ENCODE assay signal across 8 cellular contexts in genomic region chr1:44571712-44572571, GRCh38.
DNase-seq lines count a peak whose midpoint lies in the region; ATAC-seq and TF ChIP-seq lines count a peak whose summit lies in the region.

No MANE protein-coding gene starts in this region.

- no peak overlapping the region for H2AFZ ChIP-seq in mammary epithelial cell (ENCODE audit: low read depth, low read length)

- CTCF ChIA-PET in activated CD4-positive, alpha-beta memory T cell treated with anti-CD3 and anti-CD28 coated beads for 36 hours (lab: Charles Lee), result interaction anchor here (0.6 to 3.8 kb wide), 26 partner anchors 9 to 325 kb away, joined by 3 to 63 read pairs (median 4); partner anchors contain the start of genes ARMH1 and TMEM53
- CTCF ChIA-PET in activated CD4-positive, alpha-beta memory T cell treated with anti-CD3 and anti-CD28 coated beads, Interleukin-2, amount 10 ng/mL, durations not matched to agents 7 days and 5 days (lab: Charles Lee), result interaction anchor here (0.6 to 3.1 kb wide), 16 partner anchors 8 to 128 kb away, joined by 3 to 42 read pairs (median 4); no protein-coding TSS in a partner anchor
- CTCF ChIA-PET in mammary epithelial cell (lab: Charles Lee; ENCODE audit: low non-redundant PET), result interaction anchor here (0.5 to 0.7 kb wide), 3 partner anchors 159 to 416 kb away, joined by 3 read pairs; no protein-coding TSS in a partner anchor
- CTCF ChIA-PET in naive thymus-derived CD4-positive, alpha-beta T cell (lab: Charles Lee), result interaction anchor here (0.7 to 3.8 kb wide), 8 partner anchors 9 to 359 kb away, joined by 3 to 65 read pairs (median 3); no protein-coding TSS in a partner anchor

- dilution Hi-C loops in mammary epithelial cell (cut with HindIII; ENCODE audit: low sequenced_read_pairs), result no loop called here

- POLR2A ChIA-PET in activated CD4-positive, alpha-beta memory T cell treated with anti-CD3 and anti-CD28 coated beads for 36 hours (lab: Charles Lee), result interaction anchor here (0.7 kb wide), 1 partner anchor 60 kb away, joined by 3 read pairs; no protein-coding TSS in a partner anchor
- POLR2A ChIA-PET in activated CD4-positive, alpha-beta memory T cell treated with anti-CD3 and anti-CD28 coated beads, Interleukin-2, amount 10 ng/mL, durations not matched to agents 7 days and 5 days (lab: Charles Lee), result interaction anchor here (1.0 to 1.4 kb wide), 4 partner anchors 9 to 80 kb away, joined by 3 to 11 read pairs (median 4); no protein-coding TSS in a partner anchor
- POLR2A ChIA-PET in naive thymus-derived CD4-positive, alpha-beta T cell (lab: Charles Lee), result no interaction called here

- no peaks in the 10 kb centered on the region for H3K79me2 ChIP-seq in mammary epithelial cell (ENCODE audit: insufficient read depth, low read length)

- no peaks in the 10 kb centered on the region for H3K36me3 ChIP-seq in mammary epithelial cell (ENCODE audit: insufficient read depth, low read length)
- no peaks in the 10 kb centered on the region for H3K36me3 ChIP-seq in naive thymus-derived CD4-positive, alpha-beta T cell (ENCODE audit: control insufficient read depth in 2 of 3, insufficient read depth in 3 of 3, low read length in 3 of 3)

- peaks cover 9% of the 10 kb centered on the region for H3K4me1 ChIP-seq in mammary epithelial cell (ENCODE audit: insufficient read depth, low read length)
- H3K4me1 ChIP-seq in naive thymus-derived CD4-positive, alpha-beta T cell (ENCODE audit: control insufficient read depth in 2 of 2, insufficient read depth in 2 of 2, low read length in 2 of 2), result no peaks in the 10 kb centered on the region

- no peaks in the 10 kb centered on the region for H3K9me3 Mint-ChIP-seq in activated CD4-positive, alpha-beta memory T cell treated with anti-CD3 and anti-CD28 coated beads for 36 hours
- no peaks in the 10 kb centered on the region for H3K9me3 Mint-ChIP-seq in activated CD4-positive, alpha-beta memory T cell treated with anti-CD3 and anti-CD28 coated beads, Interleukin-2, amount 10 ng/mL, durations not matched to agents 7 days and 5 days
- no peaks in the 10 kb centered on the region for H3K9me3 Mint-ChIP-seq in naive thymus-derived CD4-positive, alpha-beta T cell

- H3K9ac ChIP-seq in mammary epithelial cell (ENCODE audit: insufficient read depth, low read length), result no peak overlapping the region

- H3K27me3 ChIP-seq in mammary epithelial cell (ENCODE audit: insufficient read depth, low read length), result peaks cover 2% of the 10 kb centered on the region
- no peaks in the 10 kb centered on the region for H3K27me3 ChIP-seq in naive thymus-derived CD4-positive, alpha-beta T cell (ENCODE audit: control insufficient read depth in 2 of 2, insufficient read depth in 2 of 2, low read length in 2 of 2)

- peak; percentile 35 to 48 for TF ChIP-seq CTCF in mammary epithelial cell (conservative IDR thresholded peaks at IDR 0.05 in 1 of 2, IDR thresholded peaks at IDR 0.05 in 1 of 2; ENCODE audit: extremely low read depth in 1 of 2, insufficient read depth in 1 of 2, low read depth in 1 of 2, low read length in 2 of 2)

- no peak overlapping the region for H3K27ac ChIP-seq in mammary epithelial cell (ENCODE audit: insufficient read depth, low read depth, low read length)
- H3K27ac ChIP-seq in naive thymus-derived CD4-positive, alpha-beta T cell (ENCODE audit: low read depth, low read length), result no peak overlapping the region

- in situ Hi-C loops in mammary epithelial cell (cut with MboI; ENCODE audit: low sequenced_read_pairs in 2 of 2), result no loop called here

- H3K36me3 Mint-ChIP-seq in activated CD4-positive, alpha-beta memory T cell treated with anti-CD3 and anti-CD28 coated beads for 36 hours, result no peaks in the 10 kb centered on the region
- H3K36me3 Mint-ChIP-seq in activated CD4-positive, alpha-beta memory T cell treated with anti-CD3 and anti-CD28 coated beads, Interleukin-2, amount 10 ng/mL, durations not matched to agents 7 days and 5 days (ENCODE audit: low read depth), result no peaks in the 10 kb centered on the region
- H3K36me3 Mint-ChIP-seq in naive thymus-derived CD4-positive, alpha-beta T cell, result no peaks in the 10 kb centered on the region

- H3K4me2 ChIP-seq in mammary epithelial cell (ENCODE audit: insufficient read depth, low read depth, low read length), result no peak overlapping the region

- H4K20me1 ChIP-seq in mammary epithelial cell (ENCODE audit: insufficient read depth, low read length), result no peaks in the 10 kb centered on the region

- intact Hi-C loops in activated CD4-positive, alpha-beta memory T cell treated with anti-CD3 and anti-CD28 coated beads for 36 hours (cut with micrococcal nuclease), result no loop called here
- intact Hi-C loops in mammary epithelial cell (cut with micrococcal nuclease), result no loop called here
- intact Hi-C loops in naive thymus-derived CD4-positive, alpha-beta T cell (cut with micrococcal nuclease), result loop anchor here in 1 of 2 donors (1.0 kb wide), 1 partner anchor 81 kb away; no protein-coding TSS in a partner anchor

- H3K27ac Mint-ChIP-seq in activated CD4-positive, alpha-beta memory T cell treated with anti-CD3 and anti-CD28 coated beads for 36 hours, result no peak overlapping the region
- no peak overlapping the region for H3K27ac Mint-ChIP-seq in activated CD4-positive, alpha-beta memory T cell treated with anti-CD3 and anti-CD28 coated beads, Interleukin-2, amount 10 ng/mL, durations not matched to agents 7 days and 5 days
- no peak overlapping the region for H3K27ac Mint-ChIP-seq in naive thymus-derived CD4-positive, alpha-beta T cell

- H3K9me3 ChIP-seq in mammary epithelial cell (replicated peaks; ENCODE audit: insufficient read depth, low read length), result no peaks in the 10 kb centered on the region
- H3K9me3 ChIP-seq in naive thymus-derived CD4-positive, alpha-beta T cell (ENCODE audit: control insufficient read depth in 2 of 3, low read length in 3 of 3), result no peaks in the 10 kb centered on the region

- no TSS peak for BruUV-seq in mammary epithelial cell (replicated peaks; lab: Mats Ljungman, UMichigan)

- no peaks in the 10 kb centered on the region for H3K4me1 Mint-ChIP-seq in activated CD4-positive, alpha-beta memory T cell treated with anti-CD3 and anti-CD28 coated beads for 36 hours (ENCODE audit: low read depth)
- no peaks in the 10 kb centered on the region for H3K4me1 Mint-ChIP-seq in activated CD4-positive, alpha-beta memory T cell treated with anti-CD3 and anti-CD28 coated beads, Interleukin-2, amount 10 ng/mL, durations not matched to agents 7 days and 5 days
- H3K4me1 Mint-ChIP-seq in naive thymus-derived CD4-positive, alpha-beta T cell, result no peaks in the 10 kb centered on the region

- no peak overlapping the region for H3K4me3 ChIP-seq in mammary epithelial cell (replicated peaks in 1 of 3; ENCODE audit: insufficient read depth in 1 of 3, low read depth in 2 of 3, low read length in 3 of 3)
- H3K4me3 ChIP-seq in naive thymus-derived CD4-positive, alpha-beta T cell (ENCODE audit: low read length), result no peak overlapping the region

- peaks cover 9% of the 10 kb centered on the region for H3K27me3 Mint-ChIP-seq in activated CD4-positive, alpha-beta memory T cell treated with anti-CD3 and anti-CD28 coated beads for 36 hours
- peaks cover 36% of the 10 kb centered on the region for H3K27me3 Mint-ChIP-seq in activated CD4-positive, alpha-beta memory T cell treated with anti-CD3 and anti-CD28 coated beads, Interleukin-2, amount 10 ng/mL, durations not matched to agents 7 days and 5 days
- peaks cover 0 to 20% (median 4%) of the 10 kb centered on the region in 5 donors for H3K27me3 Mint-ChIP-seq in naive thymus-derived CD4-positive, alpha-beta T cell

- peak; percentile 15 for DNase-seq in activated CD4-positive, alpha-beta memory T cell treated with anti-CD3 and anti-CD28 coated beads for 36 hours
- DNase-seq in activated CD4-positive, alpha-beta memory T cell treated with anti-CD3 and anti-CD28 coated beads, Interleukin-2, amount 10 ng/mL, durations not matched to agents 7 days and 5 days, result no peak
- DNase-seq in LoVo (ENCODE audit: low spot score), result peak; percentile 38
- DNase-seq in mammary epithelial cell, result no peak
- DNase-seq in naive thymus-derived CD4-positive, alpha-beta T cell, result peak in 6 of 9 donors; percentile 13 to 37 (median 24)
- no peak for DNase-seq in islet precursor cell
- no peak for DNase-seq in glomerular visceral epithelial cell (ENCODE audit: extremely low spot score)

- 77% methylated on average over 5 of the region's 5 CpGs for WGBS in mammary epithelial cell (ENCODE audit: low coverage, missing lambda C conversion rate)

- peak; percentile 67 for ATAC-seq in naive thymus-derived CD4-positive, alpha-beta T cell
- no peak for ATAC-seq in HG03439 (IDR thresholded peaks at IDR 0.05; ENCODE audit: unreplicated experiment)

- H3K4me3 Mint-ChIP-seq in activated CD4-positive, alpha-beta memory T cell treated with anti-CD3 and anti-CD28 coated beads for 36 hours, result no peak overlapping the region
- H3K4me3 Mint-ChIP-seq in activated CD4-positive, alpha-beta memory T cell treated with anti-CD3 and anti-CD28 coated beads, Interleukin-2, amount 10 ng/mL, durations not matched to agents 7 days and 5 days, result no peak overlapping the region
- no peak overlapping the region for H3K4me3 Mint-ChIP-seq in naive thymus-derived CD4-positive, alpha-beta T cell

Comparison
In these comparisons a context has a peak if more than half of its experiments do, and no peak if none do; other contexts are left out.
1. DNase-seq: peak in activated CD4-positive, alpha-beta memory T cell treated with anti-CD3 and anti-CD28 coated beads for 36 hours (single experiment), LoVo (single experiment) and naive thymus-derived CD4-positive, alpha-beta T cell (6 of 9); none in activated CD4-positive, alpha-beta memory T cell treated with anti-CD3 and anti-CD28 coated beads, Interleukin-2, amount 10 ng/mL, durations not matched to agents 7 days and 5 days (single experiment), mammary epithelial cell (single experiment), islet precursor cell (single experiment) and glomerular visceral epithelial cell (single experiment).